21 cellular contexts compared by ENCODE assay signal in genomic region chr15:38496151-38496550, GRCh38. TPM values are rescaled to one million over a fixed set of nuclear protein-coding genes. Genes with fewer than 3 reads are reported as not detected.
DNase-seq lines count a peak whose midpoint lies in the region; ATAC-seq and TF ChIP-seq lines count a peak whose summit lies in the region.
"Had no signal": no experiment of that assay in that cellular context is flagged by ENCODE, and none has a peak within 500 bp of the region (broad histone marks: within the 10 kb centered on the region; RNA-seq: fewer than 3 reads in every experiment).

No MANE protein-coding gene starts in this region.

- H3K4me3 ChIP-seq in Caco-2 (ENCODE audit: low read depth, low read length) (no peak overlapping the region), thyroid gland (replicated peaks in 1 of 3) (no peak overlapping the region)
- H3K4me3 ChIP-seq: coronary artery, GM23248, stomach had no signal

- TF ChIP-seq CTCF in C4-2B (conservative IDR thresholded peaks at IDR 0.05) (peak; percentile 8; the same call in 1 of the 2 replicates), foreskin keratinocyte (conservative IDR thresholded peaks at IDR 0.05) (peak; percentile 31), Caco-2 (IDR thresholded peaks at IDR 0.05; ENCODE audit: insufficient read depth in 1 of 2, low read depth in 1 of 2, low read length in 1 of 2, severe bottlenecking in 1 of 2, unreplicated experiment in 1 of 2) (no peak), thyroid gland (IDR thresholded peaks at IDR 0.05) (no peak)
- no peak for TF ChIP-seq CTCF in CD4-positive, alpha-beta T cell (IDR thresholded peaks at IDR 0.05)

- H3K9me3 Mint-ChIP-seq in CD4-positive, alpha-beta T cell: no peaks in the 10 kb centered on the region
- H3K9me3 Mint-ChIP-seq in Caco-2 (ENCODE audit: unreplicated experiment): no peaks in the 10 kb centered on the region
- H3K9me3 Mint-ChIP-seq: activated B cell treated with CpG ODN at 0.5 μM for 24 hours, type B pancreatic cell had no signal

- peaks cover 36% of the 10 kb centered on the region for H3K4me1 Mint-ChIP-seq in CD4-positive, alpha-beta T cell (ENCODE audit: low read depth)
- H3K4me1 Mint-ChIP-seq in T-helper 17 cell (peaks cover 25% of the 10 kb centered on the region), Caco-2 (ENCODE audit: low read depth, unreplicated experiment) (no peaks in the 10 kb centered on the region)
- H3K4me1 Mint-ChIP-seq: activated B cell treated with CpG ODN at 0.5 μM for 24 hours had no signal

- H3K27me3 Mint-ChIP-seq in CD4-positive, alpha-beta T cell: no peaks in the 10 kb centered on the region
- no peaks in the 10 kb centered on the region for H3K27me3 Mint-ChIP-seq in T-helper 17 cell
- H3K27me3 Mint-ChIP-seq in Caco-2 (ENCODE audit: insufficient read depth, unreplicated experiment): no peaks in the 10 kb centered on the region
- H3K27me3 Mint-ChIP-seq: activated B cell treated with CpG ODN at 0.5 μM for 24 hours, type B pancreatic cell had no signal

- CTCF ChIA-PET in CD4-positive, alpha-beta T cell (lab: Charles Lee): interaction anchor here (1.0 to 2.3 kb wide), 2 partner anchors 195 kb away, joined by 4 to 10 read pairs; no protein-coding TSS in a partner anchor
- CTCF ChIA-PET in Caco-2 (lab: Charles Lee): interaction anchor here (1.4 kb wide), 1 partner anchor 68 kb away, joined by 3 read pairs; the partner anchor contains the start of gene RASGRP1

- BruUV-seq in Caco-2 (replicated peaks; lab: Mats Ljungman, UMichigan): no TSS peak

- no peaks in the 10 kb centered on the region for H3K27me3 ChIP-seq in CD4-positive, alpha-beta T cell (ENCODE audit: control insufficient read depth, insufficient read depth, low read length)
- no peaks in the 10 kb centered on the region for H3K27me3 ChIP-seq in foreskin keratinocyte
- H3K27me3 ChIP-seq in Caco-2 (replicated peaks; ENCODE audit: control insufficient read depth, insufficient read depth, low read length): no peaks in the 10 kb centered on the region
- no peaks in the 10 kb centered on the region for H3K27me3 ChIP-seq in thyroid gland
- H3K27me3 ChIP-seq: brain microvascular endothelial cell, stomach had no signal

- H3K27ac ChIP-seq in C4-2B: no peak overlapping the region
- H3K27ac ChIP-seq in CD4-positive, alpha-beta T cell (ENCODE audit: low read depth, low read length): no peak overlapping the region
- no peak overlapping the region for H3K27ac ChIP-seq in foreskin keratinocyte
- no peak overlapping the region for H3K27ac ChIP-seq in thyroid gland
- H3K27ac ChIP-seq: brain microvascular endothelial cell, coronary artery, GM23248, stomach had no signal

- no peak for ATAC-seq in CD4-positive, alpha-beta T cell (ENCODE audit: poor library complexity)
- ATAC-seq in T-helper 17 cell (no peak), foreskin keratinocyte (no peak), HG03457 (IDR thresholded peaks at IDR 0.05; ENCODE audit: unreplicated experiment) (no peak)

- POLR2A ChIA-PET in CD4-positive, alpha-beta T cell (lab: Charles Lee): no interaction called here
- POLR2A ChIA-PET in Caco-2 (lab: Charles Lee): no interaction called here

- peaks cover 93% of the 10 kb centered on the region for H3K36me3 Mint-ChIP-seq in CD4-positive, alpha-beta T cell (ENCODE audit: low read depth)
- H3K36me3 Mint-ChIP-seq in T-helper 17 cell (ENCODE audit: low read depth) (peaks cover 13% of the 10 kb centered on the region), Caco-2 (ENCODE audit: insufficient read depth, unreplicated experiment) (peaks cover 18% of the 10 kb centered on the region)

- H3K4me3 Mint-ChIP-seq in CD4-positive, alpha-beta T cell: no peak overlapping the region
- H3K4me3 Mint-ChIP-seq in T-helper 17 cell (no peak overlapping the region), Caco-2 (ENCODE audit: unreplicated experiment) (no peak overlapping the region)
- H3K4me3 Mint-ChIP-seq: activated B cell treated with CpG ODN at 0.5 μM for 24 hours, type B pancreatic cell had no signal

- 89 to 94% methylated on average over 1 of the region's 1 CpG for WGBS in thyroid gland, 2 donors

- H3K36me3 ChIP-seq in Caco-2 (ENCODE audit: control insufficient read depth, insufficient read depth, low read length) (no peaks in the 10 kb centered on the region), thyroid gland (no peaks in the 10 kb centered on the region)
- H3K36me3 ChIP-seq: brain microvascular endothelial cell had no signal

- intact Hi-C loops in CD4-positive, alpha-beta T cell (cut with DNase I, micrococcal nuclease): loop anchor here in 1 of 2 experiments (5.0 kb wide), 1 partner anchor 51 kb away; no protein-coding TSS in a partner anchor
- intact Hi-C loops in Caco-2 (cut with micrococcal nuclease; ENCODE audit: unreplicated experiment): no loop called here
- intact Hi-C loops in thyroid gland (cut with DNase I): no loop called here

- peak overlapping the region; percentile 76 for H3K27ac Mint-ChIP-seq in CD4-positive, alpha-beta T cell
- H3K27ac Mint-ChIP-seq in T-helper 17 cell: peak overlapping the region; percentile 94
- no peak overlapping the region for H3K27ac Mint-ChIP-seq in Caco-2 (ENCODE audit: unreplicated experiment)
- H3K27ac Mint-ChIP-seq: activated B cell treated with CpG ODN at 0.5 μM for 24 hours, type B pancreatic cell had no signal

- H3K4me1 ChIP-seq in foreskin keratinocyte (no peaks in the 10 kb centered on the region), Caco-2 (no peaks in the 10 kb centered on the region), thyroid gland (no peaks in the 10 kb centered on the region)
- H3K4me1 ChIP-seq: stomach had no signal

- no peaks in the 10 kb centered on the region for H3K9me3 ChIP-seq in CD4-positive, alpha-beta T cell (ENCODE audit: control insufficient read depth, low read length)
- H3K9me3 ChIP-seq in T-helper 17 cell (ENCODE audit: control insufficient read depth, low read length, poor library complexity, severe bottlenecking): no peaks in the 10 kb centered on the region
- H3K9me3 ChIP-seq in Caco-2: no peaks in the 10 kb centered on the region
- H3K9me3 ChIP-seq in thyroid gland: no peaks in the 10 kb centered on the region
- H3K9me3 ChIP-seq: stomach had no signal

- no peak for TF ChIP-seq POLR2A in thyroid gland (IDR thresholded peaks at IDR 0.05)

- no peak for DNase-seq in CD4-positive, alpha-beta T cell
- no peak for DNase-seq in T-helper 17 cell
- no peak for DNase-seq in foreskin keratinocyte
- no peak for DNase-seq in Caco-2
- DNase-seq in thyroid gland: no peak
- DNase-seq: activated B cell treated with CpG ODN at 0.5 μM for 24 hours; activated CD8-positive, alpha-beta memory T cell treated with anti-CD3 and anti-CD28 coated beads, Interleukin-2, amount 50 U/mL, for 48 hours; brain microvascular endothelial cell; GM23248; Kasumi-1; kidney glomerular epithelial cell; NCI-H1048; NCI-H2081 treated with DMSO at 0.1 percent for 48 hours; NCI-H524 treated with DMSO at 0.1 percent for 48 hours; SHP77 treated with DMSO at 0.1 percent for 48 hours; stimulated activated CD4-positive, alpha-beta T cell treated with anti-CD3 and anti-CD28 coated beads, Interleukin-2, amount 100 ng/mL, for 24 hours; stomach had no signal

RNA-seq across cellular contexts. Expression of gene FAM98B, which starts 42.2 kb away (rescaled TPM):
- 10 to 100 TPM; 20.1 to 20.4 TPM for total RNA-seq in CD4-positive, alpha-beta T cell
- total RNA-seq in T-helper 17 cell (10 to 100 TPM; 19.6 to 22.6 TPM), foreskin keratinocyte (13.6 and 14.6 TPM in 2 replicates), Caco-2 (2022) (45.9 and 47.2 TPM in 2 replicates), thyroid gland (10 to 100 TPM in 2 of 4 donors, 1 to 10 TPM in 2; 9.3 to 12.6 (median 10.9) TPM)
- polyA plus RNA-seq in foreskin keratinocyte: 13.4 and 14.4 TPM in 2 replicates

Comparison
In these comparisons a context has a peak if more than half of its experiments do, and no peak if none do; other contexts are left out.
1. CTCF ChIP-seq: peak in C4-2B (single experiment) and foreskin keratinocyte (single experiment); none in CD4-positive, alpha-beta T cell (single experiment), Caco-2 (0 of 2) and thyroid gland (0 of 6).